Comparison of ENCODE assay signal across 22 cellular contexts in genomic region chr12:13088503-13088902, GRCh38. TPM values are rescaled to one million over a fixed set of nuclear protein-coding genes. Genes with fewer than 3 reads are reported as not detected.
"Had no signal": no experiment of that assay in that cellular context is flagged by ENCODE, and none has a peak within 500 bp of the region (broad histone marks: within the 10 kb centered on the region; RNA-seq: fewer than 3 reads in every experiment).

No MANE protein-coding gene starts in this region.

- ATAC-seq: activated CD4-positive, alpha-beta T cell treated with anti-CD3 and anti-CD28 coated beads for 36 hours; effector memory CD8-positive, alpha-beta T cell; foreskin keratinocyte; left lung; upper lobe of right lung had no signal

- H3K4me3 ChIP-seq: cardiac muscle cell, left lung, spleen, upper lobe of right lung had no signal

- H3K27ac Mint-ChIP-seq: activated CD4-positive, alpha-beta memory T cell treated with anti-CD3 and anti-CD28 coated beads for 36 hours; activated CD4-positive, alpha-beta T cell treated with anti-CD3 and anti-CD28 coated beads for 36 hours; activated naive CD8-positive, alpha-beta T cell; effector memory CD8-positive, alpha-beta T cell; nephron had no signal

- H3K27ac ChIP-seq: cardiac muscle cell, epithelial cell of prostate, foreskin keratinocyte, left lung, spleen, upper lobe of right lung, WERI-Rb-1 had no signal

- H3K27me3 Mint-ChIP-seq: activated CD4-positive, alpha-beta memory T cell treated with anti-CD3 and anti-CD28 coated beads for 36 hours; activated CD4-positive, alpha-beta T cell treated with anti-CD3 and anti-CD28 coated beads for 36 hours; activated naive CD8-positive, alpha-beta T cell had no signal

- H3K9me3 ChIP-seq: left lung, spleen, upper lobe of right lung had no signal

- H3K9me3 Mint-ChIP-seq: activated CD4-positive, alpha-beta memory T cell treated with anti-CD3 and anti-CD28 coated beads for 36 hours; effector memory CD8-positive, alpha-beta T cell; nephron had no signal

- H3K4me3 Mint-ChIP-seq: activated CD4-positive, alpha-beta memory T cell treated with anti-CD3 and anti-CD28 coated beads for 36 hours; activated CD4-positive, alpha-beta T cell treated with anti-CD3 and anti-CD28 coated beads for 36 hours; activated naive CD8-positive, alpha-beta T cell; effector memory CD8-positive, alpha-beta T cell; nephron had no signal

- DNase-seq: activated CD4-positive, alpha-beta memory T cell treated with anti-CD3 and anti-CD28 coated beads for 36 hours; activated CD4-positive, alpha-beta T cell treated with anti-CD3 and anti-CD28 coated beads for 36 hours; dermis blood vessel endothelial cell; effector memory CD8-positive, alpha-beta T cell; foreskin keratinocyte; head of caudate nucleus; kidney; left lung; midbrain; nucleus accumbens; posterior cingulate gyrus; spleen; stimulated activated CD4-positive, alpha-beta T cell treated with anti-CD3 and anti-CD28 coated beads, Interleukin-4, amount 100 ng/mL, for 4 hours; stimulated activated naive CD4-positive, alpha-beta T cell; upper lobe of right lung; WERI-Rb-1 had no signal

- H3K27me3 ChIP-seq: foreskin keratinocyte, left lung, spleen, upper lobe of right lung had no signal

- H3K36me3 ChIP-seq: cardiac muscle cell, left lung, upper lobe of right lung had no signal

RNA-seq across cellular contexts. Expression of gene GSG1, which starts 15.0 kb away (rescaled TPM):
- total RNA-seq: activated CD4-positive, alpha-beta memory T cell treated with anti-CD3 and anti-CD28 coated beads for 36 hours; activated CD4-positive, alpha-beta T cell treated with anti-CD3 and anti-CD28 coated beads for 36 hours; cardiac muscle cell; dermis blood vessel endothelial cell; foreskin keratinocyte; lung microvascular endothelial cell; spleen; T-helper 2 cell treated with Interferon-gamma antibody and Interleukin-4, amounts not matched to agents 100 ng/mL and 5 ng/mL, for 36 hours; upper lobe of right lung had no signal
